ENCODE assay signal across 14 cellular contexts in genomic region chr9:129511320-129511900, GRCh38.
DNase-seq lines count a peak whose midpoint lies in the region; ATAC-seq and TF ChIP-seq lines count a peak whose summit lies in the region.
"Had no signal": no experiment of that assay in that cellular context is flagged by ENCODE, and none has a peak within 500 bp of the region (broad histone marks: within the 10 kb centered on the region; RNA-seq: fewer than 3 reads in every experiment).

No MANE protein-coding gene starts in this region.

- no peak overlapping the region for H2BK15ac ChIP-seq in neuronal stem cell (ENCODE audit: low read length)

- ATAC-seq in RWPE2 (ENCODE audit: low read depth) (no peak), HG03432 (IDR thresholded peaks at IDR 0.05; ENCODE audit: unreplicated experiment) (no peak)

- H2BK12ac ChIP-seq in neuronal stem cell (ENCODE audit: low read length): no peak overlapping the region

- no peak overlapping the region for H2BK5ac ChIP-seq in neuronal stem cell (ENCODE audit: low read length)

- WGBS in neuronal stem cell (ENCODE audit: extremely low coverage in 2 of 2, insufficient read length in 2 of 2, insufficient replicate concordance in 1 of 2), 2 donors: no CpG with 5 or more reads among the region's 9 CpGs

- no peak overlapping the region for H4K8ac ChIP-seq in neuronal stem cell (ENCODE audit: low read depth, low read length)

- no peak overlapping the region for H3K4me2 ChIP-seq in neuronal stem cell (ENCODE audit: insufficient read depth, low read length, poor library complexity, severe bottlenecking)
- H3K4me2 ChIP-seq: BLaER1 had no signal

- H2AFZ ChIP-seq in neuronal stem cell (ENCODE audit: low read length): no peak overlapping the region

- no peak overlapping the region for H3K14ac ChIP-seq in neuronal stem cell (ENCODE audit: low read length)

- H4K91ac ChIP-seq in neuronal stem cell (ENCODE audit: low read depth, low read length, poor library complexity): no peak overlapping the region

- no peak overlapping the region for H3K4ac ChIP-seq in neuronal stem cell (ENCODE audit: low read length)

- H3K27ac ChIP-seq in left ventricle myocardium inferior (replicated peaks): no peak overlapping the region
- H3K27ac ChIP-seq in RWPE2 (ENCODE audit: poor library complexity, severe bottlenecking): no peak overlapping the region
- no peak overlapping the region for H3K27ac ChIP-seq in neuronal stem cell (replicated peaks; ENCODE audit: low read length)
- H3K27ac ChIP-seq: 22Rv1, BLaER1 had no signal

- no peak overlapping the region for H3K23ac ChIP-seq in neuronal stem cell (ENCODE audit: low read depth, low read length, poor library complexity)

- no peak overlapping the region for H3K18ac ChIP-seq in neuronal stem cell (ENCODE audit: low read length)

- no peak overlapping the region for H2AK5ac ChIP-seq in neuronal stem cell (ENCODE audit: low read depth, low read length)

- no peak overlapping the region for H3K4me3 ChIP-seq in left ventricle myocardium inferior
- no peak overlapping the region for H3K4me3 ChIP-seq in RWPE2 (ENCODE audit: severe bottlenecking)
- no peak overlapping the region for H3K4me3 ChIP-seq in neuronal stem cell (ENCODE audit: low read length in 2 of 2)
- H3K4me3 ChIP-seq: BLaER1 had no signal

- H3K4me1 ChIP-seq in left ventricle myocardium inferior: peaks cover 3% of the 10 kb centered on the region
- no peaks in the 10 kb centered on the region for H3K4me1 ChIP-seq in RWPE2 (ENCODE audit: insufficient read depth, poor library complexity, severe bottlenecking)
- peaks cover 2% of the 10 kb centered on the region in 2 donors for H3K4me1 ChIP-seq in neuronal stem cell (ENCODE audit: control insufficient read depth in 2 of 2, insufficient read depth in 1 of 2, low read depth in 1 of 2, low read length in 2 of 2)
- H3K4me1 ChIP-seq: Caco-2 had no signal

- DNase-seq in cardiac septum (ENCODE audit: low spot score) (peak; percentile 53), left ventricle myocardium inferior (no peak), RWPE2 (ENCODE audit: low spot score) (peak; percentile 12), neuronal stem cell (ENCODE audit: low spot score) (no peak), NCI-H226 (no peak), DMS 273 (lab: John Stamatoyannopoulos, UW; ENCODE audit: unreplicated experiment) (no peak)
- DNase-seq: AML-193; Caco-2; CD8-positive, alpha-beta memory T cell; DMS53; GF-D8 had no signal

- peak overlapping the region; percentile 24 for H2BK120ac ChIP-seq in neuronal stem cell (ENCODE audit: low read depth, low read length)

- H3K27me3 ChIP-seq in left ventricle myocardium inferior (ENCODE audit: low read depth): no peaks in the 10 kb centered on the region
- H3K27me3 ChIP-seq in RWPE2 (ENCODE audit: insufficient read depth, poor library complexity, severe bottlenecking): no peaks in the 10 kb centered on the region
- H3K27me3 ChIP-seq in neuronal stem cell (ENCODE audit: control insufficient read depth in 3 of 3, insufficient read depth in 3 of 3, low read depth in 1 of 3, low read length in 3 of 3): no peaks in the 10 kb centered on the region
- H3K27me3 ChIP-seq: BLaER1 had no signal

- H3K36me3 ChIP-seq in left ventricle myocardium inferior (no peaks in the 10 kb centered on the region), RWPE2 (ENCODE audit: low read depth) (no peaks in the 10 kb centered on the region), neuronal stem cell (replicated peaks in 1 of 2; ENCODE audit: control insufficient read depth in 2 of 2, insufficient read depth in 2 of 2, low read length in 2 of 2) (peaks cover 0 to 2% of the 10 kb centered on the region in 2 donors)
- H3K36me3 ChIP-seq: BLaER1 had no signal

- H3K9me3 ChIP-seq in left ventricle myocardium inferior (replicated peaks) (peaks cover 19% of the 10 kb centered on the region), RWPE2 (ENCODE audit: severe bottlenecking) (peaks cover 12% of the 10 kb centered on the region), neuronal stem cell (replicated peaks in 1 of 2; ENCODE audit: control insufficient read depth in 2 of 2, insufficient read depth in 1 of 2, low read depth in 1 of 2, low read length in 2 of 2) (peaks cover 19 to 42% of the 10 kb centered on the region in 2 donors)

- intact Hi-C loops in cardiac septum (cut with DNase I) (no loop called here), left ventricle myocardium inferior (cut with micrococcal nuclease) (no loop called here)

- H3K9ac ChIP-seq in neuronal stem cell (ENCODE audit: low read depth, low read length, poor library complexity): no peak overlapping the region
- H3K9ac ChIP-seq: BLaER1 had no signal

- TF ChIP-seq CTCF in left ventricle myocardium inferior (IDR thresholded peaks at IDR 0.05; ENCODE audit: borderline replicate concordance) (no peak), RWPE2 (IDR thresholded peaks at IDR 0.05; ENCODE audit: poor library complexity, severe bottlenecking) (no peak)

- peaks cover 1% of the 10 kb centered on the region for H3K79me1 ChIP-seq in neuronal stem cell (ENCODE audit: low read depth, low read length)

Comparison
In these comparisons a context has a peak if more than half of its experiments do, and no peak if none do; other contexts are left out.
1. DNase-seq: peak in cardiac septum (single experiment) and RWPE2 (single experiment); none in left ventricle myocardium inferior (single experiment), neuronal stem cell (single experiment), NCI-H226 (single experiment) and DMS 273 (single experiment).